ENCODE assay signal across 8 cellular contexts in genomic region chr1:41537788-41538351, GRCh38. TPM values are rescaled to one million over a fixed set of nuclear protein-coding genes. Genes with fewer than 3 reads are reported as not detected.
DNase-seq lines count a peak whose midpoint lies in the region; ATAC-seq lines count a peak whose summit lies in the region.

No MANE protein-coding gene starts in this region.

- ATAC-seq in GM19452 (IDR thresholded peaks at IDR 0.05; ENCODE audit: unreplicated experiment): no peak
- no peak for ATAC-seq in GM18861 (IDR thresholded peaks at IDR 0.05; ENCODE audit: unreplicated experiment)

- DNase-seq in GM04504 (ENCODE audit: low read depth) (peak; percentile 42), NCI-H345 treated with DMSO at 0.1 percent for 48 hours (lab: John Stamatoyannopoulos, UW; ENCODE audit: unreplicated experiment) (peak; percentile 69), fibroblast of gingiva (ENCODE audit: low read depth) (peak; percentile 46), renal cortical epithelial cell (ENCODE audit: low read depth) (peak; percentile 82), hypothalamus (lab: John Stamatoyannopoulos, UW) (no peak)
- DNase-seq in stimulated activated CD4-positive, alpha-beta T cell treated with anti-CD3 and anti-CD28 coated beads, Interleukin-4, amount 100 ng/mL, for 1 hour: no peak

RNA-seq across cellular contexts. Expression of gene EDN2, which starts 53.4 kb away (rescaled TPM):
- 19.4 and 39.9 TPM in 2 replicates for total RNA-seq in renal cortical epithelial cell

Comparison
In these comparisons a context has a peak if more than half of its experiments do, and no peak if none do; other contexts are left out.
1. DNase-seq: peak in GM04504 (single experiment), NCI-H345 treated with DMSO at 0.1 percent for 48 hours (single experiment), fibroblast of gingiva (single experiment) and renal cortical epithelial cell (single experiment); none in hypothalamus (0 of 51) and stimulated activated CD4-positive, alpha-beta T cell treated with anti-CD3 and anti-CD28 coated beads, Interleukin-4, amount 100 ng/mL, for 1 hour (single experiment).